ENCODE assay signal across 10 cellular contexts in genomic region chr2:16614314-16614860, GRCh38. TPM values are rescaled to one million over a fixed set of nuclear protein-coding genes. Genes with fewer than 3 reads are reported as not detected.
DNase-seq lines count a peak whose midpoint lies in the region; ATAC-seq and TF ChIP-seq lines count a peak whose summit lies in the region.
"Had no signal": no experiment of that assay in that cellular context is flagged by ENCODE, and none has a peak within 500 bp of the region (broad histone marks: within the 10 kb centered on the region; RNA-seq: fewer than 3 reads in every experiment).

No MANE protein-coding gene starts in this region.

- ATAC-seq in mucosa of descending colon = peak; percentile 51
- no peak for ATAC-seq in GM21381 (IDR thresholded peaks at IDR 0.05; ENCODE audit: unreplicated experiment)
- no peak for ATAC-seq in HG02763 (IDR thresholded peaks at IDR 0.05; ENCODE audit: unreplicated experiment)
- ATAC-seq in HG03460 (IDR thresholded peaks at IDR 0.05; ENCODE audit: unreplicated experiment) = no peak

- intact Hi-C loops in mucosa of descending colon (cut with DNase I, micrococcal nuclease) = loop anchor here in 1 of 2 donors (10.0 kb wide), 1 partner anchor 140 kb away; no protein-coding TSS in a partner anchor

- H3K4me3 ChIP-seq in mucosa of descending colon (no peak overlapping the region), Peyer's patch (no peak overlapping the region)
- H3K4me3 ChIP-seq: heart right ventricle had no signal

- H3K36me3 ChIP-seq in mucosa of descending colon (ENCODE audit: low read depth) (no peaks in the 10 kb centered on the region), Peyer's patch (no peaks in the 10 kb centered on the region)

- no peak for TF ChIP-seq CTCF in C4-2B (conservative IDR thresholded peaks at IDR 0.05)
- no peak for TF ChIP-seq CTCF in mucosa of descending colon (IDR thresholded peaks at IDR 0.05)
- no peak for TF ChIP-seq CTCF in Peyer's patch (IDR thresholded peaks at IDR 0.05)

- H3K27me3 ChIP-seq in Peyer's patch = no peaks in the 10 kb centered on the region
- H3K27me3 ChIP-seq: heart right ventricle had no signal

- H3K9me3 ChIP-seq in mucosa of descending colon (no peaks in the 10 kb centered on the region), Peyer's patch (no peaks in the 10 kb centered on the region)
- H3K9me3 ChIP-seq: heart right ventricle had no signal

- no peak for TF ChIP-seq POLR2A in Peyer's patch (IDR thresholded peaks at IDR 0.05)

- H3K4me1 ChIP-seq in mucosa of descending colon (ENCODE audit: low read depth) (no peaks in the 10 kb centered on the region), Peyer's patch (peaks cover 0 to 6% (median 0%) of the 10 kb centered on the region in 4 donors)

- peak; percentile 24 for DNase-seq in M059J (ENCODE audit: low read depth)
- DNase-seq in astrocyte of the hippocampus (ENCODE audit: low read depth, low spot score) = peak; percentile 29
- no peak for DNase-seq in mucosa of descending colon
- DNase-seq in Peyer's patch = no peak
- DNase-seq: heart right ventricle, KG1 had no signal

- H3K27ac ChIP-seq in C4-2B (peak overlapping the region; percentile 60), Peyer's patch (peak overlapping the region in 1 of 4 donors; percentile 30)

RNA-seq across cellular contexts. Expression of gene CYRIA, which starts 51.2 kb away (rescaled TPM):
- 0.02 TPM in 1 of 2 replicates, not detected in the other for total RNA-seq in M059J (2014; rRNA removed; shearing (Covaris generic))
- total RNA-seq in mucosa of descending colon = 10 to 100 TPM in 1 of 3 donors, 1 to 10 TPM in 2; 2.2 to 18.0 (median 3.5) TPM
- total RNA-seq in Peyer's patch = 10 to 100 TPM in 1 of 4 donors, 1 to 10 TPM in 2, under 1 TPM in 1; 0.53 to 11.6 (median 4.6) TPM

Comparison
In these comparisons a context has a peak if more than half of its experiments do, and no peak if none do; other contexts are left out.
1. DNase-seq: peak in M059J (single experiment) and astrocyte of the hippocampus (single experiment); none in mucosa of descending colon (0 of 3) and Peyer's patch (0 of 3).